In genomic region chr14:104664588-104664987, GRCh38 we compare ENCODE assay signal across 26 cellular contexts. TPM values are rescaled to one million over a fixed set of nuclear protein-coding genes. Genes with fewer than 3 reads are reported as not detected.
A peak's percentile ranks its signal among the peaks of the same experiment; 100 is the strongest.
DNase-seq lines count a peak whose midpoint lies in the region; ATAC-seq and TF ChIP-seq lines count a peak whose summit lies in the region.
"Had no signal": no experiment of that assay in that cellular context is flagged by ENCODE, and none has a peak within 500 bp of the region (broad histone marks: within the 10 kb centered on the region; RNA-seq: fewer than 3 reads in every experiment).

No MANE protein-coding gene starts in this region.

- H3K4me3 ChIP-seq in right atrium auricular region (no peak overlapping the region), mesenchymal stem cell (ENCODE audit: insufficient read depth in 1 of 2, low read depth in 1 of 2, low read length in 2 of 2) (no peak overlapping the region)
- H3K4me3 ChIP-seq: A549, skin epidermis had no signal

- H3K27me3 ChIP-seq in right atrium auricular region (no peaks in the 10 kb centered on the region), mesenchymal stem cell (ENCODE audit: control insufficient read depth in 1 of 2, insufficient read depth in 1 of 2, low read length in 2 of 2) (peaks cover 0 to 30% of the 10 kb centered on the region in 2 experiments)

- H2AK5ac ChIP-seq in mesenchymal stem cell (ENCODE audit: low read length, severe bottlenecking): no peak overlapping the region

- H3K4me1 ChIP-seq in right atrium auricular region (peaks cover 0 to 21% of the 10 kb centered on the region in 2 donors), mesenchymal stem cell (ENCODE audit: control insufficient read depth, insufficient read depth, low read depth, low read length) (peaks cover 24% of the 10 kb centered on the region)

- H3K36me3 ChIP-seq in right atrium auricular region (no peaks in the 10 kb centered on the region), mesenchymal stem cell (ENCODE audit: control insufficient read depth in 1 of 2, insufficient read depth in 2 of 2, low read depth in 1 of 2, low read length in 2 of 2) (no peaks in the 10 kb centered on the region)

- no peak overlapping the region for H2AFZ ChIP-seq in mesenchymal stem cell (ENCODE audit: low read depth, low read length)

- no peak overlapping the region for H2BK15ac ChIP-seq in mesenchymal stem cell (ENCODE audit: low read depth, poor library complexity, severe bottlenecking)

- no peak overlapping the region for H2BK120ac ChIP-seq in mesenchymal stem cell (ENCODE audit: low read depth, low read length)

- H3K4me1 Mint-ChIP-seq in T-helper 17 cell: peaks cover 21% of the 10 kb centered on the region
- H3K4me1 Mint-ChIP-seq in stimulated activated naive B cell treated with anti-CD40 and anti-IgM and Interleukin-4, amounts not matched to agents 10 μg/mL and 1 μg/mL and 100 μg/mL, for 72 hours: peaks cover 38 to 61% of the 10 kb centered on the region in 2 donors

- ATAC-seq in Right ventricle myocardium inferior (no peak), T-helper 17 cell (no peak), GM19463 (IDR thresholded peaks at IDR 0.05; ENCODE audit: unreplicated experiment) (no peak)
- no peak for ATAC-seq in stimulated activated naive B cell treated with anti-CD40 and anti-IgM and Interleukin-4, amounts not matched to agents 10 μg/mL and 1 μg/mL and 100 μg/mL, for 72 hours (replicated peaks)

- H3K9ac ChIP-seq in mesenchymal stem cell (ENCODE audit: low read length): no peak overlapping the region

- no peak overlapping the region for H2BK5ac ChIP-seq in mesenchymal stem cell (ENCODE audit: low read depth, low read length, poor library complexity, severe bottlenecking)

- no peak overlapping the region for H4K8ac ChIP-seq in mesenchymal stem cell (ENCODE audit: low read length)

- no peak overlapping the region for H3K4me2 ChIP-seq in mesenchymal stem cell (ENCODE audit: low read length, poor library complexity, severe bottlenecking)

- H4K91ac ChIP-seq in mesenchymal stem cell (ENCODE audit: low read length): peak overlapping the region; percentile 87

- no peak overlapping the region for H3K23ac ChIP-seq in mesenchymal stem cell (ENCODE audit: low read length in 2 of 2)

- H3K79me1 ChIP-seq in mesenchymal stem cell (replicated peaks; ENCODE audit: low read length, poor library complexity, severe bottlenecking): no peaks in the 10 kb centered on the region

- peak overlapping the region in 1 of 2 experiments; percentile 73 for H3K4ac ChIP-seq in mesenchymal stem cell (ENCODE audit: low read depth in 1 of 2, low read length in 2 of 2)

- H3K18ac ChIP-seq in mesenchymal stem cell (ENCODE audit: low read depth in 1 of 2, low read length in 2 of 2): peak overlapping the region in 1 of 2 experiments; percentile 82

- peaks cover 22% of the 10 kb centered on the region for H3K27me3 Mint-ChIP-seq in T-helper 17 cell
- no peaks in the 10 kb centered on the region for H3K27me3 Mint-ChIP-seq in stimulated activated naive B cell treated with anti-CD40 and anti-IgM and Interleukin-4, amounts not matched to agents 10 μg/mL and 1 μg/mL and 100 μg/mL, for 72 hours
- H3K27me3 Mint-ChIP-seq: type B pancreatic cell had no signal

- DNase-seq in Right ventricle myocardium inferior (ENCODE audit: missing footprints): peak; percentile 13
- no peak for DNase-seq in right atrium auricular region (ENCODE audit: low spot score)
- DNase-seq in T-helper 17 cell: no peak
- DNase-seq in mesenchymal stem cell: no peak
- DNase-seq in stimulated activated naive B cell treated with anti-CD40 and anti-IgM and Interleukin-4, amounts not matched to agents 10 μg/mL and 1 μg/mL and 100 μg/mL, for 72 hours: no peak
- DNase-seq in NCI-H1417 treated with DMSO at 0.1 percent for 48 hours (lab: John Stamatoyannopoulos, UW): no peak
- no peak for DNase-seq in 8988T
- DNase-seq: activated CD4-positive, alpha-beta memory T cell treated with anti-CD3 and anti-CD28 coated beads for 36 hours; activated CD8-positive, alpha-beta memory T cell treated with anti-CD3 and anti-CD28 coated beads, Interleukin-2, amount 50 U/mL, for 48 hours; activated naive CD8-positive, alpha-beta T cell treated with anti-CD3 and anti-CD28 coated beads, Interleukin-2, amount 10 ng/mL, durations not matched to agents 7 days and 5 days; central memory CD4-positive, alpha-beta T cell; dermis blood vessel endothelial cell; GF-D8; hippocampal formation; Kasumi-1; left colon; mammary epithelial cell; NCI-H446 treated with DMSO at 0.1 percent for 48 hours; occipital lobe; OCI-M1; Right ventricle myocardium superior; stimulated activated CD8-positive, alpha-beta memory T cell treated with anti-CD3 and anti-CD28 coated beads, Interleukin-4, amount 100 ng/mL, for 48 hours had no signal

- intact Hi-C loops in Right ventricle myocardium inferior (cut with DNase I): no loop called here

- no peak for TF ChIP-seq CTCF in right atrium auricular region (IDR thresholded peaks at IDR 0.05)

- H3K14ac ChIP-seq in mesenchymal stem cell (ENCODE audit: low read length in 2 of 2): peak overlapping the region in 1 of 2 experiments; percentile 84

- H2BK12ac ChIP-seq in mesenchymal stem cell (ENCODE audit: low read length in 2 of 2): peak overlapping the region in 1 of 2 experiments; percentile 10

- no peak overlapping the region for H3K27ac ChIP-seq in right atrium auricular region
- H3K27ac ChIP-seq in mesenchymal stem cell (ENCODE audit: low read length, poor library complexity, severe bottlenecking): no peak overlapping the region

- H3K9me3 ChIP-seq in right atrium auricular region: peaks cover 0 to 8% of the 10 kb centered on the region in 2 donors
- no peaks in the 10 kb centered on the region for H3K9me3 ChIP-seq in T-helper 17 cell (ENCODE audit: control insufficient read depth, low read length, poor library complexity, severe bottlenecking)
- peaks cover 7% of the 10 kb centered on the region for H3K9me3 ChIP-seq in mesenchymal stem cell (ENCODE audit: control insufficient read depth, low read length)
- H3K9me3 ChIP-seq: A549 had no signal

- peak overlapping the region; percentile 86 for H3K27ac Mint-ChIP-seq in T-helper 17 cell
- peak overlapping the region; percentile 6 for H3K27ac Mint-ChIP-seq in stimulated activated naive B cell treated with anti-CD40 and anti-IgM and Interleukin-4, amounts not matched to agents 10 μg/mL and 1 μg/mL and 100 μg/mL, for 72 hours
- H3K27ac Mint-ChIP-seq: activated CD4-positive, alpha-beta memory T cell treated with anti-CD3 and anti-CD28 coated beads for 36 hours had no signal

- peak overlapping the region; percentile 92 for H3K4me3 Mint-ChIP-seq in T-helper 17 cell
- no peak overlapping the region for H3K4me3 Mint-ChIP-seq in stimulated activated naive B cell treated with anti-CD40 and anti-IgM and Interleukin-4, amounts not matched to agents 10 μg/mL and 1 μg/mL and 100 μg/mL, for 72 hours
- H3K4me3 Mint-ChIP-seq: activated CD4-positive, alpha-beta memory T cell treated with anti-CD3 and anti-CD28 coated beads for 36 hours; type B pancreatic cell had no signal

- H3K9me3 Mint-ChIP-seq in stimulated activated naive B cell treated with anti-CD40 and anti-IgM and Interleukin-4, amounts not matched to agents 10 μg/mL and 1 μg/mL and 100 μg/mL, for 72 hours: no peaks in the 10 kb centered on the region
- H3K9me3 Mint-ChIP-seq: type B pancreatic cell had no signal

- WGBS in mesenchymal stem cell: 94% methylated on average over 10 of the region's 10 CpGs

- peaks cover 3% of the 10 kb centered on the region for H3K36me3 Mint-ChIP-seq in T-helper 17 cell (ENCODE audit: low read depth)
- peaks cover 0 to 4% of the 10 kb centered on the region in 2 donors for H3K36me3 Mint-ChIP-seq in stimulated activated naive B cell treated with anti-CD40 and anti-IgM and Interleukin-4, amounts not matched to agents 10 μg/mL and 1 μg/mL and 100 μg/mL, for 72 hours
- H3K36me3 Mint-ChIP-seq: activated CD4-positive, alpha-beta memory T cell treated with anti-CD3 and anti-CD28 coated beads for 36 hours; activated naive CD8-positive, alpha-beta T cell treated with anti-CD3 and anti-CD28 coated beads, Interleukin-2, amount 10 ng/mL, durations not matched to agents 7 days and 5 days; type B pancreatic cell had no signal

RNA-seq across cellular contexts. Expression of gene INF2, which starts 24.8 kb away (rescaled TPM):
- total RNA-seq in Right ventricle myocardium inferior (31.1 TPM), right atrium auricular region (10 to 100 TPM; 21.9 to 43.5 TPM), T-helper 17 cell (10 to 100 TPM; 61.0 to 76.1 TPM)
- polyA plus RNA-seq in mesenchymal stem cell (2013, experiment 1 of 2): 59.1 TPM
- polyA plus RNA-seq in mesenchymal stem cell (2013, experiment 2 of 2): 55.9 TPM

RNA-seq across cellular contexts. Expression of gene ADSS1, which starts 59.4 kb away (rescaled TPM):
- total RNA-seq in Right ventricle myocardium inferior: 191 TPM
- 100 to 1,000 TPM; 113 to 158 TPM for total RNA-seq in right atrium auricular region
- total RNA-seq in T-helper 17 cell: 1 to 10 TPM; 2.4 to 2.9 TPM
- 5.2 TPM for polyA plus RNA-seq in mesenchymal stem cell (2013, experiment 1 of 2)
- polyA plus RNA-seq in mesenchymal stem cell (2013, experiment 2 of 2): 4.8 TPM

Comparison
In these comparisons a context has a peak if more than half of its experiments do, and no peak if none do; other contexts are left out.
1. RNA of gene ADSS1, which starts 59.4 kb away (total RNA-seq): 191 TPM in Right ventricle myocardium inferior (single experiment) and 113 to 158 TPM in right atrium auricular region; 2.4 to 2.9 TPM in T-helper 17 cell; every median in the first group is over 10 times any median in the second.